ENCODE assay signal across 8 cellular contexts in genomic region chr6:57579489-57579888, GRCh38.
DNase-seq lines count a peak whose midpoint lies in the region; ATAC-seq, FAIRE-seq and TF ChIP-seq lines count a peak whose summit lies in the region.
"Not testable (repeated sequence)": the region's sequence is repeated elsewhere in the genome, so short reads cannot be mapped to it uniquely, and the experiment has no call there.

No MANE protein-coding gene starts in this region.

- FAIRE-seq in TTC549 (lab: Jason Lieb, UNC) (peak; percentile 93), pancreas (lab: Jason Lieb, UNC) (peak; percentile 88)

- not testable (repeated sequence) for H3K9me3 ChIP-seq in hepatocyte (ENCODE audit: low read depth); pancreas

- H3K79me2 ChIP-seq in hepatocyte: not testable (repeated sequence)

- not testable (repeated sequence) for H3K27me3 ChIP-seq in dorsolateral prefrontal cortex, hepatocyte, pancreas

- H3K4me1 ChIP-seq in hepatocyte (ENCODE audit: insufficient read depth); pancreas: not testable (repeated sequence)

- intact Hi-C loops in dorsolateral prefrontal cortex (cut with DNase I); pancreas (cut with DNase I): not testable (repeated sequence)

- H3K4me3 ChIP-seq in AG09309 (ENCODE audit: control insufficient read depth, low read depth, low read length); GM12864 (ENCODE audit: low read depth, low read length); dorsolateral prefrontal cortex; hepatocyte; pancreas: not testable (repeated sequence)

- H3K4me2 ChIP-seq in hepatocyte: not testable (repeated sequence)

- H3K27ac ChIP-seq in dorsolateral prefrontal cortex, hepatocyte, pancreas: not testable (repeated sequence)

- TF ChIP-seq CTCF in AG09309 (IDR thresholded peaks at IDR 0.05; ENCODE audit: control insufficient read depth, insufficient read depth, low read depth, low read length, missing control alignments) (peak; percentile 22), GM12864 (IDR thresholded peaks at IDR 0.05; ENCODE audit: low read depth, low read length, missing control alignments) (peak; percentile 7), dorsolateral prefrontal cortex (IDR thresholded peaks at IDR 0.05 in 54 of 56, conservative IDR thresholded peaks at IDR 0.05 in 2 of 56; ENCODE audit: low read depth in 1 of 56, partially characterized antibody in 56 of 56) (peak in 38 of 56 donors; percentile 14 to 52 (median 32)), hepatocyte (IDR thresholded peaks at IDR 0.05; ENCODE audit: poor library complexity) (peak; percentile 46)
- not testable (repeated sequence) for TF ChIP-seq CTCF in pancreas (IDR thresholded peaks at IDR 0.05)

- not testable (repeated sequence) for H3K9me2 ChIP-seq in hepatocyte (replicated peaks; ENCODE audit: insufficient read depth)

- not testable (repeated sequence) for H3K36me3 ChIP-seq in hepatocyte (replicated peaks; ENCODE audit: insufficient read depth, low read depth); pancreas

- peak; percentile 73 for ATAC-seq in HG02885 (IDR thresholded peaks at IDR 0.05; ENCODE audit: poor library complexity, unreplicated experiment)
- ATAC-seq in pancreas: not testable (repeated sequence)

- DNase-seq in AG09309 (ENCODE audit: low read depth); GM12864 (ENCODE audit: low read depth); dorsolateral prefrontal cortex; hepatocyte (ENCODE audit: low spot score); pancreas: not testable (repeated sequence)
- peak; percentile 1 for DNase-seq in NCI-H2171 treated with DMSO at 0.1 percent for 48 hours (lab: John Stamatoyannopoulos, UW)

- H2AFZ ChIP-seq in hepatocyte: not testable (repeated sequence)

- not testable (repeated sequence) for H4K20me1 ChIP-seq in hepatocyte (ENCODE audit: insufficient read depth, poor library complexity, severe bottlenecking)
